1 cellular context compared by ENCODE assay signal in genomic region chrX:42976729-42977366, GRCh38.
TF ChIP-seq lines count a peak whose summit lies in the region.

No MANE protein-coding gene starts in this region.

TF ChIP-seq in H1, 55 proteins besides CTCF, POLR2A, EP300 and RAD21:
- TF ChIP-seq ASH2L (IDR thresholded peaks at IDR 0.05; ENCODE audit: low read length), result no peak
TF ChIP-seq in H1: peak in this region for 0.
